1 cellular context compared by ENCODE assay signal in the genomic region with DNA sequence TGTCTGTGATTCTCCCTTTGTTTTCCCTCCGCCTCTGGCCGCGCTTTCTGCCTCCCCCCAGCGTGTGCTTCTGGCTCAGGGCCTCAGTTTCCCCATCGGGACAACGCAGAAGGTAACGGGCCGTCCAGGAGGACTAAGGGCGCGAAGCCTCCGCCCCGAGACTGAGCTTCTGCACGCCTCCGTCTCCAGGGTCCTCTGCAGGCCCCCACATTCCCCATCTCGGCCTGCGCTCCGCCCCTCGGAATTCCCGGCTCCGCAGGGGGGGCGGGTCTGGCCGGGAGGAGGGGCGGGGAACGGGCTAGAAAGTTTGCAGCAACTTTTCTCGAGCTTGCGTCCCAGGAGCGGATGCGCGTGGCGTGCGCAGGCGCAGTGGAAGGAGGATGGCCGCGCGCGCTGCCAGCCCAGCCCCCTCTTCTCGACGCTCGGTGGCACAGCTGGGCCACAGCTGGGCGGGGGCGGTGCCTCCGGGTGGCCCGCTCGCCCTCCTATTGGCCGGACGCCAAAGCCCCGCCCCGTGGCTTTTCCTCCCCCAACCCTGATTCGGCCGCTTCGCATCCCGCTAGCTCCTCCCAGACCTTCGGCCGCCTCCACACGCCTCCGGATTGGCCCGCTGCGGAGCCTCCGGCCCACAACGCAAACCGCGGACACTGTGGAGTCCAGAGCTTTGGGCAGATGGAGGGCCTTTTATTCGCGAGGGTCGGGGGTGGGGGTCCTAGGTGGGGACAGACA.
TF ChIP-seq lines count a peak whose summit lies in the region.

A gene (minus strand): TSS at position 199 of the 729 bp plus-strand sequence. CDS start 408 bp downstream, outside the sequence.

TF ChIP-seq in HepG2, 621 proteins besides CTCF, POLR2A, EP300 and RAD21 (continued from another document and continues in another):
- TF ChIP-seq, protein P1, sequence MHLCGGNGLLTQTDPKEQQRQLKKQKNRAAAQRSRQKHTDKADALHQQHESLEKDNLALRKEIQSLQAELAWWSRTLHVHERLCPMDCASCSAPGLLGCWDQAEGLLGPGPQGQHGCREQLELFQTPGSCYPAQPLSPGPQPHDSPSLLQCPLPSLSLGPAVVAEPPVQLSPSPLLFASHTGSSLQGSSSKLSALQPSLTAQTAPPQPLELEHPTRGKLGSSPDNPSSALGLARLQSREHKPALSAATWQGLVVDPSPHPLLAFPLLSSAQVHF (CRISPR knock-in tag; IDR thresholded peaks at IDR 0.05): peak; percentile 80; the same call in 1 of the 2 replicates
- TF ChIP-seq, protein P2, sequence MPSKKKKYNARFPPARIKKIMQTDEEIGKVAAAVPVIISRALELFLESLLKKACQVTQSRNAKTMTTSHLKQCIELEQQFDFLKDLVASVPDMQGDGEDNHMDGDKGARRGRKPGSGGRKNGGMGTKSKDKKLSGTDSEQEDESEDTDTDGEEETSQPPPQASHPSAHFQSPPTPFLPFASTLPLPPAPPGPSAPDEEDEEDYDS (CRISPR knock-in tag; IDR thresholded peaks at IDR 0.05): peak; percentile 86
- TF ChIP-seq FLYWCH1 (CRISPR knock-in tag; IDR thresholded peaks at IDR 0.05): no peak
- TF ChIP-seq, protein P3, sequence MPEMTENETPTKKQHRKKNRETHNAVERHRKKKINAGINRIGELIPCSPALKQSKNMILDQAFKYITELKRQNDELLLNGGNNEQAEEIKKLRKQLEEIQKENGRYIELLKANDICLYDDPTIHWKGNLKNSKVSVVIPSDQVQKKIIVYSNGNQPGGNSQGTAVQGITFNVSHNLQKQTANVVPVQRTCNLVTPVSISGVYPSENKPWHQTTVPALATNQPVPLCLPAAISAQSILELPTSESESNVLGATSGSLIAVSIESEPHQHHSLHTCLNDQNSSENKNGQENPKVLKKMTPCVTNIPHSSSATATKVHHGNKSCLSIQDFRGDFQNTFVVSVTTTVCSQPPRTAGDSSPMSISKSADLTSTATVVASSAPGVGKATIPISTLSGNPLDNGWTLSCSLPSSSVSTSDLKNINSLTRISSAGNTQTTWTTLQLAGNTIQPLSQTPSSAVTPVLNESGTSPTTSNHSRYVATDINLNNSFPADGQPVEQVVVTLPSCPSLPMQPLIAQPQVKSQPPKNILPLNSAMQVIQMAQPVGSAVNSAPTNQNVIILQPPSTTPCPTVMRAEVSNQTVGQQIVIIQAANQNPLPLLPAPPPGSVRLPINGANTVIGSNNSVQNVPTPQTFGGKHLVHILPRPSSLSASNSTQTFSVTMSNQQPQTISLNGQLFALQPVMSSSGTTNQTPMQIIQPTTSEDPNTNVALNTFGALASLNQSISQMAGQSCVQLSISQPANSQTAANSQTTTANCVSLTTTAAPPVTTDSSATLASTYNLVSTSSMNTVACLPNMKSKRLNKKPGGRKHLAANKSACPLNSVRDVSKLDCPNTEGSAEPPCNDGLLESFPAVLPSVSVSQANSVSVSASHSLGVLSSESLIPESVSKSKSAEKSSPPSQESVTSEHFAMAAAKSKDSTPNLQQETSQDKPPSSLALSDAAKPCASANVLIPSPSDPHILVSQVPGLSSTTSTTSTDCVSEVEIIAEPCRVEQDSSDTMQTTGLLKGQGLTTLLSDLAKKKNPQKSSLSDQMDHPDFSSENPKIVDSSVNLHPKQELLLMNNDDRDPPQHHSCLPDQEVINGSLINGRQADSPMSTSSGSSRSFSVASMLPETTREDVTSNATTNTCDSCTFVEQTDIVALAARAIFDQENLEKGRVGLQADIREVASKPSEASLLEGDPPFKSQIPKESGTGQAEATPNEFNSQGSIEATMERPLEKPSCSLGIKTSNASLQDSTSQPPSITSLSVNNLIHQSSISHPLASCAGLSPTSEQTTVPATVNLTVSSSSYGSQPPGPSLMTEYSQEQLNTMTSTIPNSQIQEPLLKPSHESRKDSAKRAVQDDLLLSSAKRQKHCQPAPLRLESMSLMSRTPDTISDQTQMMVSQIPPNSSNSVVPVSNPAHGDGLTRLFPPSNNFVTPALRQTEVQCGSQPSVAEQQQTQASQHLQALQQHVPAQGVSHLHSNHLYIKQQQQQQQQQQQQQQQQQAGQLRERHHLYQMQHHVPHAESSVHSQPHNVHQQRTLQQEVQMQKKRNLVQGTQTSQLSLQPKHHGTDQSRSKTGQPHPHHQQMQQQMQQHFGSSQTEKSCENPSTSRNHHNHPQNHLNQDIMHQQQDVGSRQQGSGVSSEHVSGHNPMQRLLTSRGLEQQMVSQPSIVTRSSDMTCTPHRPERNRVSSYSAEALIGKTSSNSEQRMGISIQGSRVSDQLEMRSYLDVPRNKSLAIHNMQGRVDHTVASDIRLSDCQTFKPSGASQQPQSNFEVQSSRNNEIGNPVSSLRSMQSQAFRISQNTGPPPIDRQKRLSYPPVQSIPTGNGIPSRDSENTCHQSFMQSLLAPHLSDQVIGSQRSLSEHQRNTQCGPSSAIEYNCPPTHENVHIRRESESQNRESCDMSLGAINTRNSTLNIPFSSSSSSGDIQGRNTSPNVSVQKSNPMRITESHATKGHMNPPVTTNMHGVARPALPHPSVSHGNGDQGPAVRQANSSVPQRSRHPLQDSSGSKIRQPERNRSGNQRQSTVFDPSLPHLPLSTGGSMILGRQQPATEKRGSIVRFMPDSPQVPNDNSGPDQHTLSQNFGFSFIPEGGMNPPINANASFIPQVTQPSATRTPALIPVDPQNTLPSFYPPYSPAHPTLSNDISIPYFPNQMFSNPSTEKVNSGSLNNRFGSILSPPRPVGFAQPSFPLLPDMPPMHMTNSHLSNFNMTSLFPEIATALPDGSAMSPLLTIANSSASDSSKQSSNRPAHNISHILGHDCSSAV (CRISPR knock-in tag; IDR thresholded peaks at IDR 0.05; ENCODE audit: borderline replicate concordance): no peak
- TF ChIP-seq NR3C1 (CRISPR knock-in tag; IDR thresholded peaks at IDR 0.05): no peak
- TF ChIP-seq ZFP41 (CRISPR knock-in tag; IDR thresholded peaks at IDR 0.05; ENCODE audit: borderline replicate concordance): no peak
- TF ChIP-seq NFKBIZ (CRISPR knock-in tag; IDR thresholded peaks at IDR 0.05): 0 out of 2 replicates have a peak, but pooled peaks have one; percentile 79
- TF ChIP-seq MIER3 (CRISPR knock-in tag; IDR thresholded peaks at IDR 0.05; ENCODE audit: borderline replicate concordance): no peak; the same call in 1 of the 2 replicates
- TF ChIP-seq NFE2L2 (IDR thresholded peaks at IDR 0.05; ENCODE audit: low read length): no peak
- no peak for TF ChIP-seq ZNF317 (CRISPR knock-in tag; IDR thresholded peaks at IDR 0.05)
- no peak for TF ChIP-seq ZNF724P (CRISPR knock-in tag; IDR thresholded peaks at IDR 0.05; ENCODE audit: borderline replicate concordance)
- no peak for TF ChIP-seq JARID2 (CRISPR knock-in tag; IDR thresholded peaks at IDR 0.05; ENCODE audit: insufficient replicate concordance)
- no peak for TF ChIP-seq FOXO1 (CRISPR knock-in tag; IDR thresholded peaks at IDR 0.05)
- TF ChIP-seq, protein P4, sequence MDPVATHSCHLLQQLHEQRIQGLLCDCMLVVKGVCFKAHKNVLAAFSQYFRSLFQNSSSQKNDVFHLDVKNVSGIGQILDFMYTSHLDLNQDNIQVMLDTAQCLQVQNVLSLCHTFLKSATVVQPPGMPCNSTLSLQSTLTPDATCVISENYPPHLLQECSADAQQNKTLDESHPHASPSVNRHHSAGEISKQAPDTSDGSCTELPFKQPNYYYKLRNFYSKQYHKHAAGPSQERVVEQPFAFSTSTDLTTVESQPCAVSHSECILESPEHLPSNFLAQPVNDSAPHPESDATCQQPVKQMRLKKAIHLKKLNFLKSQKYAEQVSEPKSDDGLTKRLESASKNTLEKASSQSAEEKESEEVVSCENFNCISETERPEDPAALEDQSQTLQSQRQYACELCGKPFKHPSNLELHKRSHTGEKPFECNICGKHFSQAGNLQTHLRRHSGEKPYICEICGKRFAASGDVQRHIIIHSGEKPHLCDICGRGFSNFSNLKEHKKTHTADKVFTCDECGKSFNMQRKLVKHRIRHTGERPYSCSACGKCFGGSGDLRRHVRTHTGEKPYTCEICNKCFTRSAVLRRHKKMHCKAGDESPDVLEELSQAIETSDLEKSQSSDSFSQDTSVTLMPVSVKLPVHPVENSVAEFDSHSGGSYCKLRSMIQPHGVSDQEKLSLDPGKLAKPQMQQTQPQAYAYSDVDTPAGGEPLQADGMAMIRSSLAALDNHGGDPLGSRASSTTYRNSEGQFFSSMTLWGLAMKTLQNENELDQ (CRISPR knock-in tag; IDR thresholded peaks at IDR 0.05; ENCODE audit: borderline replicate concordance): 0 out of 2 replicates have a peak, but pooled peaks have one; percentile 19
- TF ChIP-seq, protein P5, sequence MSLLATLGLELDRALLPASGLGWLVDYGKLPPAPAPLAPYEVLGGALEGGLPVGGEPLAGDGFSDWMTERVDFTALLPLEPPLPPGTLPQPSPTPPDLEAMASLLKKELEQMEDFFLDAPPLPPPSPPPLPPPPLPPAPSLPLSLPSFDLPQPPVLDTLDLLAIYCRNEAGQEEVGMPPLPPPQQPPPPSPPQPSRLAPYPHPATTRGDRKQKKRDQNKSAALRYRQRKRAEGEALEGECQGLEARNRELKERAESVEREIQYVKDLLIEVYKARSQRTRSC (CRISPR knock-in tag; IDR thresholded peaks at IDR 0.05; ENCODE audit: low read depth): no peak
- TF ChIP-seq, protein P6, sequence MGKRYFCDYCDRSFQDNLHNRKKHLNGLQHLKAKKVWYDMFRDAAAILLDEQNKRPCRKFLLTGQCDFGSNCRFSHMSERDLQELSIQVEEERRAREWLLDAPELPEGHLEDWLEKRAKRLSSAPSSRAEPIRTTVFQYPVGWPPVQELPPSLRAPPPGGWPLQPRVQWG (CRISPR knock-in tag; IDR thresholded peaks at IDR 0.05; ENCODE audit: borderline replicate concordance, low read depth): 0 out of 2 replicates have a peak, but pooled peaks have one; percentile 33
- TF ChIP-seq ZKSCAN8 (CRISPR knock-in tag; IDR thresholded peaks at IDR 0.05; ENCODE audit: borderline replicate concordance): peak; percentile 37; the same call in 1 of the 2 replicates
- TF ChIP-seq, protein P7, sequence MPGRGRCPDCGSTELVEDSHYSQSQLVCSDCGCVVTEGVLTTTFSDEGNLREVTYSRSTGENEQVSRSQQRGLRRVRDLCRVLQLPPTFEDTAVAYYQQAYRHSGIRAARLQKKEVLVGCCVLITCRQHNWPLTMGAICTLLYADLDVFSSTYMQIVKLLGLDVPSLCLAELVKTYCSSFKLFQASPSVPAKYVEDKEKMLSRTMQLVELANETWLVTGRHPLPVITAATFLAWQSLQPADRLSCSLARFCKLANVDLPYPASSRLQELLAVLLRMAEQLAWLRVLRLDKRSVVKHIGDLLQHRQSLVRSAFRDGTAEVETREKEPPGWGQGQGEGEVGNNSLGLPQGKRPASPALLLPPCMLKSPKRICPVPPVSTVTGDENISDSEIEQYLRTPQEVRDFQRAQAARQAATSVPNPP (CRISPR knock-in tag; IDR thresholded peaks at IDR 0.05): peak; percentile 30
- no peak for TF ChIP-seq ZNF577 (CRISPR knock-in tag; IDR thresholded peaks at IDR 0.05; ENCODE audit: borderline replicate concordance, low read depth)
- TF ChIP-seq, protein P8, sequence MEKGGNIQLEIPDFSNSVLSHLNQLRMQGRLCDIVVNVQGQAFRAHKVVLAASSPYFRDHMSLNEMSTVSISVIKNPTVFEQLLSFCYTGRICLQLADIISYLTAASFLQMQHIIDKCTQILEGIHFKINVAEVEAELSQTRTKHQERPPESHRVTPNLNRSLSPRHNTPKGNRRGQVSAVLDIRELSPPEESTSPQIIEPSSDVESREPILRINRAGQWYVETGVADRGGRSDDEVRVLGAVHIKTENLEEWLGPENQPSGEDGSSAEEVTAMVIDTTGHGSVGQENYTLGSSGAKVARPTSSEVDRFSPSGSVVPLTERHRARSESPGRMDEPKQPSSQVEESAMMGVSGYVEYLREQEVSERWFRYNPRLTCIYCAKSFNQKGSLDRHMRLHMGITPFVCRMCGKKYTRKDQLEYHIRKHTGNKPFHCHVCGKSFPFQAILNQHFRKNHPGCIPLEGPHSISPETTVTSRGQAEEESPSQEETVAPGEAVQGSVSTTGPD (CRISPR knock-in tag; IDR thresholded peaks at IDR 0.05): no peak
- TF ChIP-seq ZNF777 (CRISPR knock-in tag; IDR thresholded peaks at IDR 0.05): peak; percentile 13; the same call in 1 of the 2 replicates
- no peak for TF ChIP-seq SNAPC2 (CRISPR knock-in tag; IDR thresholded peaks at IDR 0.05)
- peak; percentile 58; the same call in 1 of the 2 replicates for TF ChIP-seq ZNF333 (CRISPR knock-in tag; IDR thresholded peaks at IDR 0.05; ENCODE audit: borderline replicate concordance)
- TF ChIP-seq, protein P9, sequence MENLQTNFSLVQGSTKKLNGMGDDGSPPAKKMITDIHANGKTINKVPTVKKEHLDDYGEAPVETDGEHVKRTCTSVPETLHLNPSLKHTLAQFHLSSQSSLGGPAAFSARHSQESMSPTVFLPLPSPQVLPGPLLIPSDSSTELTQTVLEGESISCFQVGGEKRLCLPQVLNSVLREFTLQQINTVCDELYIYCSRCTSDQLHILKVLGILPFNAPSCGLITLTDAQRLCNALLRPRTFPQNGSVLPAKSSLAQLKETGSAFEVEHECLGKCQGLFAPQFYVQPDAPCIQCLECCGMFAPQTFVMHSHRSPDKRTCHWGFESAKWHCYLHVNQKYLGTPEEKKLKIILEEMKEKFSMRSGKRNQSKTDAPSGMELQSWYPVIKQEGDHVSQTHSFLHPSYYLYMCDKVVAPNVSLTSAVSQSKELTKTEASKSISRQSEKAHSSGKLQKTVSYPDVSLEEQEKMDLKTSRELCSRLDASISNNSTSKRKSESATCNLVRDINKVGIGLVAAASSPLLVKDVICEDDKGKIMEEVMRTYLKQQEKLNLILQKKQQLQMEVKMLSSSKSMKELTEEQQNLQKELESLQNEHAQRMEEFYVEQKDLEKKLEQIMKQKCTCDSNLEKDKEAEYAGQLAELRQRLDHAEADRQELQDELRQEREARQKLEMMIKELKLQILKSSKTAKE (CRISPR knock-in tag; IDR thresholded peaks at IDR 0.05; ENCODE audit: borderline replicate concordance): peak; percentile 74; the same call in 1 of the 2 replicates
- no peak for TF ChIP-seq ZNF781 (CRISPR knock-in tag; IDR thresholded peaks at IDR 0.05; ENCODE audit: borderline replicate concordance, not compliant biosample characterization)
- 0 out of 2 replicates have a peak, but pooled peaks have one; percentile 13 for TF ChIP-seq ZNF629 (CRISPR knock-in tag; conservative IDR thresholded peaks at IDR 0.05)
- no peak; the same call in 1 of the 2 replicates for TF ChIP-seq TSC22D2 (CRISPR knock-in tag; IDR thresholded peaks at IDR 0.05; ENCODE audit: borderline replicate concordance)
- TF ChIP-seq MED8 (CRISPR knock-in tag; IDR thresholded peaks at IDR 0.05; ENCODE audit: insufficient replicate concordance): peak; percentile 65
- TF ChIP-seq SPEN (CRISPR knock-in tag; IDR thresholded peaks at IDR 0.05; ENCODE audit: low read depth): peak; percentile 79
- no peak for TF ChIP-seq ZNF563 (CRISPR knock-in tag; IDR thresholded peaks at IDR 0.05)
- TF ChIP-seq NONO (IDR thresholded peaks at IDR 0.05): no peak
- TF ChIP-seq NONO (CRISPR knock-in tag; conservative IDR thresholded peaks at IDR 0.05): peak; percentile 47; the same call in 1 of the 2 replicates
- TF ChIP-seq EED (CRISPR knock-in tag; IDR thresholded peaks at IDR 0.05): 0 out of 2 replicates have a peak, but pooled peaks have one; percentile 58
- TF ChIP-seq, protein P10, sequence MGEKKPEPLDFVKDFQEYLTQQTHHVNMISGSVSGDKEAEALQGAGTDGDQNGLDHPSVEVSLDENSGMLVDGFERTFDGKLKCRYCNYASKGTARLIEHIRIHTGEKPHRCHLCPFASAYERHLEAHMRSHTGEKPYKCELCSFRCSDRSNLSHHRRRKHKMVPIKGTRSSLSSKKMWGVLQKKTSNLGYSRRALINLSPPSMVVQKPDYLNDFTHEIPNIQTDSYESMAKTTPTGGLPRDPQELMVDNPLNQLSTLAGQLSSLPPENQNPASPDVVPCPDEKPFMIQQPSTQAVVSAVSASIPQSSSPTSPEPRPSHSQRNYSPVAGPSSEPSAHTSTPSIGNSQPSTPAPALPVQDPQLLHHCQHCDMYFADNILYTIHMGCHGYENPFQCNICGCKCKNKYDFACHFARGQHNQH (CRISPR knock-in tag; IDR thresholded peaks at IDR 0.05): peak; percentile 90
